26 cellular contexts compared by ENCODE assay signal in the genomic region with DNA sequence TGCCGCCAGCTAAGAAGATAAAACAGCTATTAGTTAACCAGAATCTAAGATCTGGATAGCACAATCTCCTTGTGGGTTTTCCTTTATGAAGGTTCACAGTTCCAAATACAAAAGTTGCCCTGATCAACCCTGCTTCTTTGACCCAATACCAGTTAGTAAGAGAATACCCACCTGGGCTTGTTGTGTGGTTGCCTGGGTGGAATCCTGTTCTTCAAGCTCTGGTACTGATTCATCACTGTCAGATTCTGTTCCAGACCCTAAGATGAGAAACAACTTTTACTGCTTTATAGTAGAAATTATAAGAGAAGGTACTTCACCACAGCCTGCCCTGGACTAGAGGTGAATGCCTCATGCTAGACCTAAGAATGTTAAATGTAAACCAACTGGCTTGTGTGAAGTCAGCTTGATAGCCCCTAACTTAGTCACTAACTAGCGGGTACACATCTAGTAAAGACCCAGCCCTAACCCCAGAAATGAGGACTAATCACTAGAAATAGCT.
DNase-seq lines count a peak whose midpoint lies in the region; ATAC-seq and TF ChIP-seq lines count a peak whose summit lies in the region.
"Had no signal": no experiment of that assay in that cellular context is flagged by ENCODE, and none has a peak within 500 bp of the region (broad histone marks: within the 10 kb centered on the region; RNA-seq: fewer than 3 reads in every experiment).

No MANE protein-coding gene starts in this region.

- 0 out of 2 replicates have a peak overlapping the region, but pooled peaks have one; percentile 0 for H3K4me3 ChIP-seq in MM.1S (ENCODE audit: low read length)
- H3K4me3 ChIP-seq: left lung, vagina had no signal

- no peak for ATAC-seq in effector memory CD8-positive, alpha-beta T cell (replicated peaks)
- ATAC-seq in stimulated activated effector memory CD8-positive, alpha-beta T cell treated with anti-CD3 and anti-CD28 coated beads, Interleukin-12 subunit alpha, Interleukin-12 subunit beta, amount 100 ng/mL, for 72 hours = peak; percentile 49
- no peak for ATAC-seq in GM18868 (IDR thresholded peaks at IDR 0.05; ENCODE audit: unreplicated experiment)
- ATAC-seq: HCT116; left lung; stimulated activated memory B cell treated with anti-CD40 and anti-IgM and Interleukin-4, amounts not matched to agents 10 μg/mL and 1 μg/mL and 100 μg/mL, for 72 hours; WTC11 had no signal

- peaks cover 13% of the 10 kb centered on the region for H3K36me3 ChIP-seq in MM.1S (replicated peaks; ENCODE audit: insufficient read depth, low read length)

- H3K27ac ChIP-seq in MM.1S (ENCODE audit: low read length) = peak overlapping the region; percentile 95
- H3K27ac ChIP-seq: vagina had no signal

- no peaks in the 10 kb centered on the region for H3K9me3 Mint-ChIP-seq in activated naive CD4-positive, alpha-beta T cell treated with anti-CD3 and anti-CD28 coated beads, Interleukin-2, amount 50 U/mL, for 24 hours
- no peaks in the 10 kb centered on the region for H3K9me3 Mint-ChIP-seq in effector memory CD8-positive, alpha-beta T cell
- no peaks in the 10 kb centered on the region for H3K9me3 Mint-ChIP-seq in stimulated activated effector memory CD8-positive, alpha-beta T cell treated with anti-CD3 and anti-CD28 coated beads, Interleukin-12 subunit alpha, Interleukin-12 subunit beta, amount 100 ng/mL, for 72 hours
- H3K9me3 Mint-ChIP-seq: immature natural killer cell; neural crest cell; stimulated activated memory B cell treated with anti-CD40 and anti-IgM and Interleukin-4, amounts not matched to agents 10 μg/mL and 1 μg/mL and 100 μg/mL, for 72 hours; WTC11 had no signal

- peaks cover 62% of the 10 kb centered on the region for H3K79me2 ChIP-seq in MM.1S (ENCODE audit: low read length)

- no peaks in the 10 kb centered on the region for H3K9me3 ChIP-seq in MM.1S (replicated peaks; ENCODE audit: insufficient read depth, low read length)
- H3K9me3 ChIP-seq: left lung, vagina had no signal

- H3F3A ChIP-seq in MM.1S (ENCODE audit: insufficient read depth, low read length) = peaks cover 82% of the 10 kb centered on the region

- H3K4me2 ChIP-seq in MM.1S (ENCODE audit: low read depth, low read length) = peak overlapping the region; percentile 53

- H2AFZ ChIP-seq in MM.1S (ENCODE audit: low read length) = no peak overlapping the region

- H4K20me1 ChIP-seq in MM.1S (ENCODE audit: insufficient read depth, low read length) = peaks cover 23% of the 10 kb centered on the region

- peaks cover 35% of the 10 kb centered on the region for H3K4me1 Mint-ChIP-seq in activated naive CD4-positive, alpha-beta T cell treated with anti-CD3 and anti-CD28 coated beads, Interleukin-2, amount 50 U/mL, for 24 hours
- peaks cover 28 to 30% of the 10 kb centered on the region in 2 donors for H3K4me1 Mint-ChIP-seq in effector memory CD8-positive, alpha-beta T cell (ENCODE audit: low read depth in 2 of 2)
- peaks cover 31% of the 10 kb centered on the region for H3K4me1 Mint-ChIP-seq in stimulated activated effector memory CD8-positive, alpha-beta T cell treated with anti-CD3 and anti-CD28 coated beads, Interleukin-12 subunit alpha, Interleukin-12 subunit beta, amount 100 ng/mL, for 72 hours

- TF ChIP-seq CTCF in MM.1S (IDR thresholded peaks at IDR 0.05; ENCODE audit: low read length) = no peak

- DNase-seq in activated naive CD4-positive, alpha-beta T cell (lab: John Stamatoyannopoulos, UW) = no peak
- DNase-seq in MM.1S = peak; percentile 55
- no peak for DNase-seq in effector memory CD8-positive, alpha-beta T cell
- DNase-seq in stimulated activated effector memory CD8-positive, alpha-beta T cell treated with anti-CD3 and anti-CD28 coated beads, Interleukin-12 subunit alpha, Interleukin-12 subunit beta, amount 100 ng/mL, for 72 hours (ENCODE audit: low spot score in 2 of 2) = no peak
- no peak for DNase-seq in NCI-H2081 treated with DMSO at 0.1 percent for 48 hours (lab: John Stamatoyannopoulos, UW)
- no peak for DNase-seq in midbrain (lab: John Stamatoyannopoulos, UW)
- DNase-seq: activated CD4-positive, alpha-beta T cell treated with anti-CD3 and anti-CD28 coated beads, Interleukin-2, amount 50 U/mL, for 48 hours; central memory CD4-positive, alpha-beta T cell; DMS53; erythroblast; foreskin fibroblast; GDM1; immature natural killer cell; KG1; left lung; MV-4-11; NCI-H187; stimulated activated CD4-positive, alpha-beta T cell treated with anti-CD3 and anti-CD28 coated beads, Interleukin-1b, Interleukin-23, amount 100 ng/mL, for 48 hours; T-helper 9 cell had no signal

- peaks cover 34% of the 10 kb centered on the region for H3K36me3 Mint-ChIP-seq in activated naive CD4-positive, alpha-beta T cell treated with anti-CD3 and anti-CD28 coated beads, Interleukin-2, amount 50 U/mL, for 24 hours
- H3K36me3 Mint-ChIP-seq in effector memory CD8-positive, alpha-beta T cell (ENCODE audit: insufficient read depth) = peaks cover 76% of the 10 kb centered on the region
- H3K36me3 Mint-ChIP-seq in stimulated activated effector memory CD8-positive, alpha-beta T cell treated with anti-CD3 and anti-CD28 coated beads, Interleukin-12 subunit alpha, Interleukin-12 subunit beta, amount 100 ng/mL, for 72 hours = peaks cover 79% of the 10 kb centered on the region

- H3K27me3 Mint-ChIP-seq in activated naive CD4-positive, alpha-beta T cell treated with anti-CD3 and anti-CD28 coated beads, Interleukin-2, amount 50 U/mL, for 24 hours = no peaks in the 10 kb centered on the region
- H3K27me3 Mint-ChIP-seq in effector memory CD8-positive, alpha-beta T cell = no peaks in the 10 kb centered on the region
- H3K27me3 Mint-ChIP-seq: stimulated activated memory B cell treated with anti-CD40 and anti-IgM and Interleukin-4, amounts not matched to agents 10 μg/mL and 1 μg/mL and 100 μg/mL, for 72 hours had no signal

- no peak overlapping the region for H3K4me3 Mint-ChIP-seq in activated naive CD4-positive, alpha-beta T cell treated with anti-CD3 and anti-CD28 coated beads, Interleukin-2, amount 50 U/mL, for 24 hours
- no peak overlapping the region for H3K4me3 Mint-ChIP-seq in effector memory CD8-positive, alpha-beta T cell
- H3K4me3 Mint-ChIP-seq in stimulated activated effector memory CD8-positive, alpha-beta T cell treated with anti-CD3 and anti-CD28 coated beads, Interleukin-12 subunit alpha, Interleukin-12 subunit beta, amount 100 ng/mL, for 72 hours = no peak overlapping the region
- H3K4me3 Mint-ChIP-seq: immature natural killer cell; neural crest cell; stimulated activated memory B cell treated with anti-CD40 and anti-IgM and Interleukin-4, amounts not matched to agents 10 μg/mL and 1 μg/mL and 100 μg/mL, for 72 hours; WTC11 had no signal

- H3K27ac Mint-ChIP-seq in activated naive CD4-positive, alpha-beta T cell treated with anti-CD3 and anti-CD28 coated beads, Interleukin-2, amount 50 U/mL, for 24 hours = peak overlapping the region; percentile 84
- peak overlapping the region; percentile 6 to 35 for H3K27ac Mint-ChIP-seq in effector memory CD8-positive, alpha-beta T cell
- H3K27ac Mint-ChIP-seq in stimulated activated effector memory CD8-positive, alpha-beta T cell treated with anti-CD3 and anti-CD28 coated beads, Interleukin-12 subunit alpha, Interleukin-12 subunit beta, amount 100 ng/mL, for 72 hours = peak overlapping the region; percentile 94
- H3K27ac Mint-ChIP-seq: stimulated activated memory B cell treated with anti-CD40 and anti-IgM and Interleukin-4, amounts not matched to agents 10 μg/mL and 1 μg/mL and 100 μg/mL, for 72 hours had no signal

- H3K9ac ChIP-seq in MM.1S (ENCODE audit: low read length) = peak overlapping the region; percentile 64

- H3K27me3 ChIP-seq in MM.1S (replicated peaks; ENCODE audit: insufficient read depth, low read length) = no peaks in the 10 kb centered on the region
- H3K27me3 ChIP-seq: left lung, vagina had no signal

- no peaks in the 10 kb centered on the region for H3K9me2 ChIP-seq in MM.1S (replicated peaks; ENCODE audit: insufficient read depth, low read length)

- peaks cover 65% of the 10 kb centered on the region for H3K4me1 ChIP-seq in MM.1S (ENCODE audit: low read length)

Comparison
In these comparisons a context has a peak if more than half of its experiments do, and no peak if none do; other contexts are left out.
1. H3K27ac Mint-ChIP-seq: peak in every context shown above with its lines; median percentile 94 in stimulated activated effector memory CD8-positive, alpha-beta T cell treated with anti-CD3 and anti-CD28 coated beads, Interleukin-12 subunit alpha, Interleukin-12 subunit beta, amount 100 ng/mL, for 72 hours; 84 in activated naive CD4-positive, alpha-beta T cell treated with anti-CD3 and anti-CD28 coated beads, Interleukin-2, amount 50 U/mL, for 24 hours; 20 in effector memory CD8-positive, alpha-beta T cell.